20 cellular contexts compared by ENCODE assay signal in the genomic region with DNA sequence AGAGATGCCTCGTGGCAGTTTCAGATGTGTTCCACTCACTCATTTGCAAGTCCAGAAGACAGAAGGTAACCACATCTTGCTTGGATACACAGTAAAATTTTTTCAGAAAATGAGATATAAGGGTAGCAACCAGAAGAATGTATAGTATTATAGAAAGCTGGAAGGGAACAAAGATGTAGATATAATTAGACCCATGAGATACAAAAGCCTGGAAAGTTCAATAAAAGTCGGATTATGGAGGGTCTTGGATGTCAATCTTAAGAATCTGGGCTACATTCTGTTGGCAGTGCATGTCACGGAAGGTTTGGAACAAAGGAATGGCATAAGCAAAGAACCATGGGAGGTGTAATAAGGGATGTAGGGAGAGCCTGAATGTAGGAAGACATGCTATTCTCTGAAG. TPM values are rescaled to one million over a fixed set of nuclear protein-coding genes. Genes with fewer than 3 reads are reported as not detected.
DNase-seq lines count a peak whose midpoint lies in the region; ATAC-seq and TF ChIP-seq lines count a peak whose summit lies in the region.
"Had no signal": no experiment of that assay in that cellular context is flagged by ENCODE, and none has a peak within 500 bp of the region (broad histone marks: within the 10 kb centered on the region; RNA-seq: fewer than 3 reads in every experiment).

No MANE protein-coding gene starts in this region.

- H3K4me3 Mint-ChIP-seq in activated naive CD8-positive, alpha-beta T cell treated with anti-CD3 and anti-CD28 coated beads, Interleukin-2, amount 50 U/mL, for 24 hours: peak overlapping the region; percentile 2
- no peak overlapping the region for H3K4me3 Mint-ChIP-seq in activated naive CD8-positive, alpha-beta T cell treated with anti-CD3 and anti-CD28 coated beads for 36 hours
- peak overlapping the region; percentile 20 for H3K4me3 Mint-ChIP-seq in neural crest cell
- H3K4me3 Mint-ChIP-seq: B cell; CD4-positive, alpha-beta T cell; CD8-positive, alpha-beta T cell had no signal

- peaks cover 9% of the 10 kb centered on the region for H3K4me1 Mint-ChIP-seq in activated naive CD8-positive, alpha-beta T cell treated with anti-CD3 and anti-CD28 coated beads, Interleukin-2, amount 50 U/mL, for 24 hours
- peaks cover 3% of the 10 kb centered on the region for H3K4me1 Mint-ChIP-seq in activated naive CD8-positive, alpha-beta T cell treated with anti-CD3 and anti-CD28 coated beads for 36 hours
- peaks cover 7% of the 10 kb centered on the region for H3K4me1 Mint-ChIP-seq in neural crest cell

- H3K4me1 ChIP-seq in HAP-1: peaks cover 25% of the 10 kb centered on the region

- in situ Hi-C loops in HAP-1 (cut with MboI; ENCODE audit: low sequenced_read_pairs): no loop called here

- no peaks in the 10 kb centered on the region for H3K36me3 ChIP-seq in HAP-1 (replicated peaks)
- H3K36me3 ChIP-seq: BLaER1 treated with 17β-estradiol and CSF1 and Interleukin-3, amounts not matched to agents 10 nM and 100 nM had no signal

- no peak for DNase-seq in activated naive CD8-positive, alpha-beta T cell treated with anti-CD3 and anti-CD28 coated beads, Interleukin-2, amount 50 U/mL, for 24 hours
- no peak for DNase-seq in activated naive CD8-positive, alpha-beta T cell treated with anti-CD3 and anti-CD28 coated beads for 36 hours
- DNase-seq in HAP-1 (ENCODE audit: low spot score in 2 of 2): peak; percentile 53 to 93
- no peak for DNase-seq in neural crest cell (ENCODE audit: low read depth, low spot score)
- DNase-seq in UCSD-AML1 (lab: John Stamatoyannopoulos, UW; ENCODE audit: unreplicated experiment): no peak
- DNase-seq: AML-193; CD4-positive, alpha-beta T cell; CD8-positive, alpha-beta T cell; COR-L47; DMS 273 treated with DMSO at 0.1 percent for 48 hours; DMS153; DMS53; DMS79; DND-41; EL; GDM1 had no signal

- H3K9me3 Mint-ChIP-seq in activated naive CD8-positive, alpha-beta T cell treated with anti-CD3 and anti-CD28 coated beads, Interleukin-2, amount 50 U/mL, for 24 hours: no peaks in the 10 kb centered on the region
- H3K9me3 Mint-ChIP-seq in activated naive CD8-positive, alpha-beta T cell treated with anti-CD3 and anti-CD28 coated beads for 36 hours: no peaks in the 10 kb centered on the region
- H3K9me3 Mint-ChIP-seq in neural crest cell: no peaks in the 10 kb centered on the region
- H3K9me3 Mint-ChIP-seq: CD4-positive, alpha-beta T cell; CD8-positive, alpha-beta T cell had no signal

- TF ChIP-seq CTCF in neural crest cell (conservative IDR thresholded peaks at IDR 0.05): no peak

- H3K4me3 ChIP-seq in HAP-1: no peak overlapping the region; the same call in 1 of the 2 replicates
- H3K4me3 ChIP-seq: A549; BLaER1 treated with 17β-estradiol and CSF1 and Interleukin-3, amounts not matched to agents 10 nM and 100 nM; GM12878 had no signal

- no peak overlapping the region for H3K27ac Mint-ChIP-seq in activated naive CD8-positive, alpha-beta T cell treated with anti-CD3 and anti-CD28 coated beads, Interleukin-2, amount 50 U/mL, for 24 hours
- no peak overlapping the region for H3K27ac Mint-ChIP-seq in activated naive CD8-positive, alpha-beta T cell treated with anti-CD3 and anti-CD28 coated beads for 36 hours
- H3K27ac Mint-ChIP-seq in neural crest cell (ENCODE audit: unreplicated experiment): no peak overlapping the region
- H3K27ac Mint-ChIP-seq: B cell; CD4-positive, alpha-beta T cell; CD8-positive, alpha-beta T cell had no signal

- no peaks in the 10 kb centered on the region for H3K9me3 ChIP-seq in HAP-1
- H3K9me3 ChIP-seq: A549; BLaER1 treated with 17β-estradiol and CSF1 and Interleukin-3, amounts not matched to agents 10 nM and 100 nM had no signal

- no peaks in the 10 kb centered on the region for H3K27me3 ChIP-seq in HAP-1 (ENCODE audit: low read depth)
- H3K27me3 ChIP-seq: BLaER1 treated with 17β-estradiol and CSF1 and Interleukin-3, amounts not matched to agents 10 nM and 100 nM had no signal

- peaks cover 1% of the 10 kb centered on the region for H3K27me3 Mint-ChIP-seq in activated naive CD8-positive, alpha-beta T cell treated with anti-CD3 and anti-CD28 coated beads, Interleukin-2, amount 50 U/mL, for 24 hours
- H3K27me3 Mint-ChIP-seq in activated naive CD8-positive, alpha-beta T cell treated with anti-CD3 and anti-CD28 coated beads for 36 hours: no peaks in the 10 kb centered on the region
- no peaks in the 10 kb centered on the region for H3K27me3 Mint-ChIP-seq in neural crest cell (ENCODE audit: low read depth)

- H3K36me3 Mint-ChIP-seq in activated naive CD8-positive, alpha-beta T cell treated with anti-CD3 and anti-CD28 coated beads, Interleukin-2, amount 50 U/mL, for 24 hours (ENCODE audit: low read depth): no peaks in the 10 kb centered on the region
- H3K36me3 Mint-ChIP-seq in activated naive CD8-positive, alpha-beta T cell treated with anti-CD3 and anti-CD28 coated beads for 36 hours: peaks cover under 1% of the 10 kb centered on the region
- no peaks in the 10 kb centered on the region for H3K36me3 Mint-ChIP-seq in neural crest cell (ENCODE audit: low read depth)

- no peak for ATAC-seq in activated naive CD8-positive, alpha-beta T cell treated with anti-CD3 and anti-CD28 coated beads, Interleukin-2, amount 50 U/mL, for 24 hours
- ATAC-seq: A549; CD8-positive, alpha-beta T cell; GM12878 had no signal

RNA-seq across cellular contexts. Expression of a gene that starts 5.1 kb away (rescaled TPM):
- 10 to 100 TPM; 41.1 to 41.8 TPM for total RNA-seq in activated naive CD8-positive, alpha-beta T cell treated with anti-CD3 and anti-CD28 coated beads for 36 hours
- 66.4 and 71.0 TPM in 2 replicates for total RNA-seq in neural crest cell

Comparison
In these comparisons a context has a peak if more than half of its experiments do, and no peak if none do; other contexts are left out.
1. DNase-seq: peak in HAP-1 (2 of 2); none in activated naive CD8-positive, alpha-beta T cell treated with anti-CD3 and anti-CD28 coated beads, Interleukin-2, amount 50 U/mL, for 24 hours (single experiment), activated naive CD8-positive, alpha-beta T cell treated with anti-CD3 and anti-CD28 coated beads for 36 hours (single experiment), neural crest cell (single experiment) and UCSD-AML1 (single experiment).